29 cellular contexts compared by ENCODE assay signal in genomic region chr3:119433613-119434325, GRCh38.
"Had no signal": no experiment of that assay in that cellular context is flagged by ENCODE, and none has a peak within 500 bp of the region (broad histone marks: within the 10 kb centered on the region; RNA-seq: fewer than 3 reads in every experiment).

No MANE protein-coding gene starts in this region.

- DNase-seq: cerebellar nuclear complex; cortex of kidney; foreskin fibroblast; heart left ventricle; kidney; left cardiac atrium; left ventricle myocardium inferior; mesenchymal stem cell; mucosa of descending colon; naive thymus-derived CD4-positive, alpha-beta T cell; stimulated activated CD4-positive, alpha-beta T cell treated with anti-CD3 and anti-CD28 coated beads, Interleukin-12 subunit alpha, Interleukin-12 subunit beta, amount 100 ng/mL, for 4 hours; stimulated activated CD4-positive, alpha-beta T cell treated with anti-CD3 and anti-CD28 coated beads, Interleukin-1b, Interleukin-23, amount 100 ng/mL, for 48 hours; stimulated activated CD4-positive, alpha-beta T cell treated with anti-CD3 and anti-CD28 coated beads, Interleukin-4, amount 100 ng/mL, for 1 hour; stimulated activated CD8-positive, alpha-beta memory T cell treated with anti-CD3 and anti-CD28 coated beads, Interleukin-4, amount 100 ng/mL, for 48 hours; stimulated activated naive CD4-positive, alpha-beta T cell; stimulated activated naive CD8-positive, alpha-beta T cell treated with anti-CD3 and anti-CD28 coated beads, Interleukin-15, amount 100 ng/mL, for 72 hours; transverse colon had no signal

- H3K4me1 Mint-ChIP-seq: mesothelial cell of epicardium; naive thymus-derived CD4-positive, alpha-beta T cell; nephron; neural progenitor cell; stimulated activated naive CD8-positive, alpha-beta T cell treated with anti-CD3 and anti-CD28 coated beads, Interleukin-15, amount 100 ng/mL, for 72 hours had no signal

- H3K9ac ChIP-seq: neural progenitor cell had no signal

- H3K4me3 ChIP-seq: gastroesophageal sphincter, heart left ventricle, hepatocyte, left ventricle myocardium inferior, mucosa of descending colon, neural progenitor cell, prostate gland, right atrium auricular region, smooth muscle cell, suprapubic skin, transverse colon had no signal

- H3K27ac Mint-ChIP-seq: mesothelial cell of epicardium; naive thymus-derived CD4-positive, alpha-beta T cell; nephron; neural progenitor cell; stimulated activated naive CD8-positive, alpha-beta T cell treated with anti-CD3 and anti-CD28 coated beads, Interleukin-15, amount 100 ng/mL, for 72 hours had no signal

- H3K27me3 ChIP-seq: gastroesophageal sphincter, heart left ventricle, hepatocyte, neural progenitor cell, right atrium auricular region, suprapubic skin, transverse colon had no signal

- H3K4me2 ChIP-seq: hepatocyte, neural progenitor cell, smooth muscle cell had no signal

- H3K4me3 Mint-ChIP-seq: mesothelial cell of epicardium; naive thymus-derived CD4-positive, alpha-beta T cell; nephron; neural progenitor cell; stimulated activated naive CD8-positive, alpha-beta T cell treated with anti-CD3 and anti-CD28 coated beads, Interleukin-15, amount 100 ng/mL, for 72 hours had no signal

- ATAC-seq: esophagus mucosa; gastroesophageal sphincter; heart left ventricle; left cardiac atrium; mucosa of descending colon; naive thymus-derived CD4-positive, alpha-beta T cell; sciatic nerve; stimulated activated naive CD8-positive, alpha-beta T cell treated with anti-CD3 and anti-CD28 coated beads, Interleukin-15, amount 100 ng/mL, for 72 hours had no signal

- H3K9me3 ChIP-seq: prostate gland had no signal

- H3K27me3 Mint-ChIP-seq: naive thymus-derived CD4-positive, alpha-beta T cell; stimulated activated naive CD8-positive, alpha-beta T cell treated with anti-CD3 and anti-CD28 coated beads, Interleukin-15, amount 100 ng/mL, for 72 hours had no signal

- H3K4me1 ChIP-seq: gastroesophageal sphincter, neural progenitor cell, prostate gland, right atrium auricular region, suprapubic skin, transverse colon had no signal

- H2AFZ ChIP-seq: hepatocyte, neural progenitor cell had no signal

- H3K27ac ChIP-seq: epithelial cell of prostate, gastroesophageal sphincter, heart left ventricle, hepatocyte, neural progenitor cell, prostate gland, right atrium auricular region, suprapubic skin, transverse colon had no signal
